ENCODE assay signal across 14 cellular contexts in the genomic region with DNA sequence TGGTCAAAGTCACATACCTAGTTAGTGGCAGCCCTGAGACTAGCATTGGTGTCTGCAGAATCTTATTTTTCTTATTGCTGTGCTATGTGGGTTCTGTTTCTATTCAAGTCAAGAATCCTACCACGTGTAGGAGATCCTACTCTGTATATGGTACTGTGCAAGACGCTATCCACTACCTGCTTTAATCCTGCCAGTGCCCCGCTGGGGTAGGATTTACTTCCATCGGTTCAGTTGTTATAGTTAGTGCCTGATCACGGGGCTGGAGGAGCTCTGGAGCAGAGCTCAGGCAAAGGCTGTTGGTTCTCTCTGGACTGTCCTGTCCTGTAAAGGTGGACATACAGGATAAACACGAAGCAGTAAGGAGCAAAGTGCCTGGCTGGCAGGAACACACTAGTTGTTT.
DNase-seq lines count a peak whose midpoint lies in the region; TF ChIP-seq lines count a peak whose summit lies in the region.
"Had no signal": no experiment of that assay in that cellular context is flagged by ENCODE, and none has a peak within 500 bp of the region (broad histone marks: within the 10 kb centered on the region; RNA-seq: fewer than 3 reads in every experiment).

No MANE protein-coding gene starts in this region.

- H3K36me3 ChIP-seq in WERI-Rb-1 = no peaks in the 10 kb centered on the region
- H3K36me3 ChIP-seq: HAP-1 had no signal

- POLR2A ChIA-PET in GM10248 (lab: Yijun Ruan, JAX) = interaction anchor here (0.7 kb wide), 1 partner anchor 369 kb away, joined by 4 read pairs; no protein-coding TSS in a partner anchor

- peaks cover 31% of the 10 kb centered on the region for H3K4me1 Mint-ChIP-seq in neural crest cell
- H3K4me1 Mint-ChIP-seq: B cell; CD4-positive, CD25-positive, alpha-beta regulatory T cell; CD8-positive, alpha-beta memory T cell had no signal

- no peaks in the 10 kb centered on the region for H3K27me3 ChIP-seq in WERI-Rb-1 (ENCODE audit: insufficient read depth, low read depth, severe bottlenecking)

- peak overlapping the region; percentile 6 for H3K27ac Mint-ChIP-seq in neural crest cell (ENCODE audit: unreplicated experiment)
- H3K27ac Mint-ChIP-seq: B cell; CD4-positive, CD25-positive, alpha-beta regulatory T cell; CD8-positive, alpha-beta memory T cell had no signal

- DNase-seq in WERI-Rb-1 = peak; percentile 65
- DNase-seq in caudate nucleus (lab: John Stamatoyannopoulos, UW) = no peak
- DNase-seq in neural crest cell (ENCODE audit: low read depth, low spot score) = no peak
- no peak for DNase-seq in GM10248 (ENCODE audit: extremely low spot score)
- no peak for DNase-seq in NCI-H524 (lab: John Stamatoyannopoulos, UW)
- no peak for DNase-seq in activated CD4-positive, alpha-beta T cell treated with anti-CD3 and anti-CD28 coated beads, Interleukin-2, amount 50 U/mL, for 48 hours
- DNase-seq: Caco-2; CD4-positive, CD25-positive, alpha-beta regulatory T cell; CD8-positive, alpha-beta memory T cell; GM23248 had no signal

- no peak overlapping the region for H3K4me3 Mint-ChIP-seq in neural crest cell
- H3K4me3 Mint-ChIP-seq: B cell; CD4-positive, CD25-positive, alpha-beta regulatory T cell; CD8-positive, alpha-beta memory T cell had no signal

- CTCF ChIA-PET in GM10248 (lab: Yijun Ruan, JAX) = no interaction called here

- H3K9me3 ChIP-seq in WERI-Rb-1 (ENCODE audit: severe bottlenecking) = peaks cover 2% of the 10 kb centered on the region
- H3K9me3 ChIP-seq: Caco-2, HAP-1 had no signal

- H3K9me3 Mint-ChIP-seq in neural crest cell = peaks cover 12% of the 10 kb centered on the region

- H3K36me3 Mint-ChIP-seq in neural crest cell (ENCODE audit: low read depth) = peaks cover 2% of the 10 kb centered on the region
- H3K36me3 Mint-ChIP-seq: CD4-positive, CD25-positive, alpha-beta regulatory T cell; CD8-positive, alpha-beta memory T cell had no signal

- H3K27ac ChIP-seq in WERI-Rb-1 (no peak overlapping the region), caudate nucleus (ENCODE audit: low read depth, low read length) (peak overlapping the region; percentile 9), temporal lobe (ENCODE audit: low read depth, low read length) (peak overlapping the region; percentile 75)
- H3K27ac ChIP-seq: GM23248, HL-60 had no signal

- H3K27me3 Mint-ChIP-seq in neural crest cell (ENCODE audit: low read depth) = peaks cover 4% of the 10 kb centered on the region
- H3K27me3 Mint-ChIP-seq: CD4-positive, CD25-positive, alpha-beta regulatory T cell; CD8-positive, alpha-beta memory T cell had no signal

- TF ChIP-seq CTCF in WERI-Rb-1 (IDR thresholded peaks at IDR 0.05; ENCODE audit: low read depth, low read length) = no peak
- TF ChIP-seq CTCF in neural crest cell (conservative IDR thresholded peaks at IDR 0.05) = no peak
- no peak for TF ChIP-seq CTCF in GM10248 (IDR thresholded peaks at IDR 0.05; ENCODE audit: control extremely low read depth, extremely low read depth, low read depth, missing control alignments)

- no peak overlapping the region for H3K4me3 ChIP-seq in WERI-Rb-1 (ENCODE audit: low read depth, low read length)
- H3K4me3 ChIP-seq: GM23248, HAP-1 had no signal
